ENCODE assay signal across 33 cellular contexts in the genomic region with DNA sequence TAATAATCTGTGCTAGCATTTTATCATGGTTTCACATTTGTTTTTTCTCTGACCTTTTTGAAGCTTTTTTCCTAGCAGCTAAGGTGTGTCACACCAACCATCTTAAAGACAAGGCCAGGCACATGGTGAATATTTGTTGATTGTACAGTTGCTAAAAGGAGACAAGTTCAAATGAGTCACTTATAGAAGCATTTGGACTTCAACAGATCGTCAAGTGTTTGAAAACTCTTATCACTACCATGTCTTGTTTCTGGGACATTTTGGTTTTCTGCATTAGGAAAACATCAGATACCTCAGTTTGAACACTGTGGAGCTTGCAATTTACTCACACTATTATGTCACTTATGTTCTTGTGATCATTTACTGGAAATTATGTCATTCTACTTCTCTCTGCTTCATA.
"Had no signal": no experiment of that assay in that cellular context is flagged by ENCODE, and none has a peak within 500 bp of the region (broad histone marks: within the 10 kb centered on the region; RNA-seq: fewer than 3 reads in every experiment).

No MANE protein-coding gene starts in this region.

- H3K27me3 ChIP-seq: ascending aorta, body of pancreas, breast epithelium, MG63, Peyer's patch, SJSA1 had no signal

- H3K36me3 ChIP-seq: ascending aorta, breast epithelium, Peyer's patch, SJSA1 had no signal

- H3K4me3 ChIP-seq: ascending aorta, body of pancreas, breast epithelium, MG63, Peyer's patch, SJSA1 had no signal

- H3K9me3 ChIP-seq: ascending aorta, body of pancreas, breast epithelium, MG63, Peyer's patch, SJSA1, SK-N-SH had no signal

- H3K27ac ChIP-seq: ascending aorta, body of pancreas, breast epithelium, Peyer's patch, SJSA1 had no signal

- DNase-seq: activated CD4-positive, alpha-beta T cell treated with anti-CD3 and anti-CD28 coated beads, Interleukin-2, amount 10 ng/mL, durations not matched to agents 24 days and 14 days; activated CD4-positive, alpha-beta T cell treated with anti-CD3 and anti-CD28 coated beads, Interleukin-2, amount 50 U/mL, for 4 hours; activated CD8-positive, alpha-beta T cell treated with anti-CD3 and anti-CD28 coated beads for 36 hours; activated effector memory CD4-positive, alpha-beta T cell treated with anti-CD3 and anti-CD28 coated beads, Interleukin-2, amount 50 U/mL, for 16 hours; activated naive CD4-positive, alpha-beta T cell; activated naive CD4-positive, alpha-beta T cell treated with anti-CD3 and anti-CD28 coated beads, Interleukin-2, amount 50 U/mL, for 16 hours; activated naive CD8-positive, alpha-beta T cell treated with anti-CD3 and anti-CD28 coated beads for 36 hours; activated T-cell treated with anti-CD3 and anti-CD28 coated beads, Interleukin-2, amount 50 U/mL, for 1 hour; activated T-cell treated with anti-CD3 and anti-CD28 coated beads, Interleukin-2, amount 50 U/mL, for 72 hours; amygdala; body of pancreas; Kasumi-1; KG1; MG63; NCI-H1048; NCI-H1436 treated with DMSO at 0.1 percent for 48 hours; NCI-H1694 treated with DMSO at 0.1 percent for 48 hours; NCI-H2029; NCI-H510A; NCI-H748 treated with DMSO at 0.1 percent for 48 hours; NK-92 treated with Interleukin-12 subunit alpha and Interleukin-12 subunit beta, amount 100 ng/mL, for 24 hours; PC-3; Peyer's patch; RPMI8226; SHP77 treated with DMSO at 0.1 percent for 48 hours; SK-N-SH had no signal

- ATAC-seq: activated CD8-positive, alpha-beta T cell treated with anti-CD3 and anti-CD28 coated beads for 36 hours; activated T-cell treated with anti-CD3 and anti-CD28 coated beads, Interleukin-2, amount 50 U/mL, for 72 hours; activated T-helper 17 cell treated with anti-CD3 and anti-CD28 coated beads, Interleukin-2, amount 50 U/mL, for 72 hours; body of pancreas; PC-3 had no signal

- H3K9me3 Mint-ChIP-seq: activated CD4-positive, alpha-beta T cell treated with anti-CD3 and anti-CD28 coated beads, Interleukin-2, amount 10 ng/mL, durations not matched to agents 24 days and 14 days; activated CD8-positive, alpha-beta T cell treated with anti-CD3 and anti-CD28 coated beads for 36 hours; activated naive CD8-positive, alpha-beta T cell treated with anti-CD3 and anti-CD28 coated beads for 36 hours; activated T-cell treated with anti-CD3 and anti-CD28 coated beads, Interleukin-2, amount 50 U/mL, for 72 hours; activated T-helper 17 cell treated with anti-CD3 and anti-CD28 coated beads, Interleukin-2, amount 50 U/mL, for 72 hours had no signal

- H3K4me3 Mint-ChIP-seq: activated CD4-positive, alpha-beta T cell treated with anti-CD3 and anti-CD28 coated beads, Interleukin-2, amount 10 ng/mL, durations not matched to agents 24 days and 14 days; activated CD8-positive, alpha-beta T cell treated with anti-CD3 and anti-CD28 coated beads for 36 hours; activated naive CD8-positive, alpha-beta T cell treated with anti-CD3 and anti-CD28 coated beads for 36 hours; activated T-cell treated with anti-CD3 and anti-CD28 coated beads, Interleukin-2, amount 50 U/mL, for 72 hours; activated T-helper 17 cell treated with anti-CD3 and anti-CD28 coated beads, Interleukin-2, amount 50 U/mL, for 72 hours; T-helper 1 cell treated with Interleukin-12 subunit alpha and Interleukin-12 subunit beta and Interleukin-4 antibody, amounts not matched to agents 30 μg/mL and 1 μg/mL, for 36 hours; T-helper 2 cell treated with Interferon-gamma antibody and Interleukin-4, amounts not matched to agents 5 μg/mL and 100 μg/mL, for 36 hours had no signal

- H3K9ac ChIP-seq: SK-N-SH had no signal

- H3K27ac Mint-ChIP-seq: activated CD4-positive, alpha-beta T cell treated with anti-CD3 and anti-CD28 coated beads, Interleukin-2, amount 10 ng/mL, durations not matched to agents 24 days and 14 days; activated CD8-positive, alpha-beta T cell treated with anti-CD3 and anti-CD28 coated beads for 36 hours; activated naive CD8-positive, alpha-beta T cell treated with anti-CD3 and anti-CD28 coated beads for 36 hours; activated T-cell treated with anti-CD3 and anti-CD28 coated beads, Interleukin-2, amount 50 U/mL, for 72 hours; activated T-helper 17 cell treated with anti-CD3 and anti-CD28 coated beads, Interleukin-2, amount 50 U/mL, for 72 hours; T-helper 1 cell treated with Interleukin-12 subunit alpha and Interleukin-12 subunit beta and Interleukin-4 antibody, amounts not matched to agents 30 μg/mL and 1 μg/mL, for 36 hours; T-helper 2 cell treated with Interferon-gamma antibody and Interleukin-4, amounts not matched to agents 5 μg/mL and 100 μg/mL, for 36 hours had no signal

- H3K4me1 Mint-ChIP-seq: activated CD4-positive, alpha-beta T cell treated with anti-CD3 and anti-CD28 coated beads, Interleukin-2, amount 10 ng/mL, durations not matched to agents 24 days and 14 days; activated naive CD8-positive, alpha-beta T cell treated with anti-CD3 and anti-CD28 coated beads for 36 hours; activated T-helper 17 cell treated with anti-CD3 and anti-CD28 coated beads, Interleukin-2, amount 50 U/mL, for 72 hours had no signal

- H3K27me3 Mint-ChIP-seq: activated CD4-positive, alpha-beta T cell treated with anti-CD3 and anti-CD28 coated beads, Interleukin-2, amount 10 ng/mL, durations not matched to agents 24 days and 14 days; activated CD8-positive, alpha-beta T cell treated with anti-CD3 and anti-CD28 coated beads for 36 hours; activated naive CD8-positive, alpha-beta T cell treated with anti-CD3 and anti-CD28 coated beads for 36 hours; activated T-helper 17 cell treated with anti-CD3 and anti-CD28 coated beads, Interleukin-2, amount 50 U/mL, for 72 hours had no signal

- H3K36me3 Mint-ChIP-seq: activated naive CD8-positive, alpha-beta T cell treated with anti-CD3 and anti-CD28 coated beads for 36 hours had no signal

- H3K4me1 ChIP-seq: ascending aorta, body of pancreas, breast epithelium, Peyer's patch, SJSA1 had no signal

- FAIRE-seq: TTC549 had no signal

- H3K4me2 ChIP-seq: SK-N-SH had no signal
